Comparison of ENCODE assay signal across 21 cellular contexts in the genomic region with DNA sequence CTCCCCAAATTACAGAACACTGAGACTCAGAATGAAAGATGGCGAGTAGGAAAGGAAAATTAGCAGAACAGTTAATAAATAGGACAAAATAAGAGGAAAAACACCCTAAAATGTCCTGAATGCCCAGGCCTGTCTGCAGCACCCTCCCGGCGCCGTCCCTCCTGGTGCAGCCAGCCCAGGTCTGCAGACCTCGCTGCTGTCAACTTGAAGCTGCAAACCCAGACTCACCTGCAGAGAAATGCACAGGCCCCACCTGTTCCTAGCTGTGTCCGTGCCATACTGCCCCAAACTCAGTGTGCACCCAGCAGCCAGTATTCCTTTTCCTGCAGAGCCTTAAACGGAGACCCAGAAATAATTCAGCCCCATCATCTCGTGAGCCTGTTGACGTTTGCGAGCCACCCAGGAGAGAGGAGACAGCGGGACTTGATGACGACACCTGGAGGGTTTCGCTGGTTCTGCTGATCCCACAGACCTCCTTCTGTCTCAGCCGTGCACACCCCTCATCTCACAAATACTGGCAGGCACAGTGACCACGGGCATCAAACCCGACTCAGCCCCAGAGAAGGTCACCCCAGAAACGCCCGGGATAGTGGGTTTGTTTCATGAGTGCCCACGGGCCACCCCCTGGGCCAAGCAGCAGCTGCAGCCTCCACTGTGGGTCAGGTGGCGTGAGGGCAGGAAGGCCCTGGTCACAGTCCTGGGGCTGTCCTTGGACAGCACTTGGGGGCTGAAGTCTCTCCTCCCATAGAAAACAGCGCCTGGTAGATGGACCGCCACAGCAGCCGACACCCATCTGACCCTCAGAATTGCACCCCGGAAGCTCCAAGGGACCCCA.
DNase-seq lines count a peak whose midpoint lies in the region; ATAC-seq and TF ChIP-seq lines count a peak whose summit lies in the region.
"Had no signal": no experiment of that assay in that cellular context is flagged by ENCODE, and none has a peak within 500 bp of the region (broad histone marks: within the 10 kb centered on the region; RNA-seq: fewer than 3 reads in every experiment).

No MANE protein-coding gene starts in this region.

- no peak for ATAC-seq in GM18907 (IDR thresholded peaks at IDR 0.05; ENCODE audit: unreplicated experiment)

- intact Hi-C loops in colonic mucosa (cut with DNase I) (loop anchor here (10.0 kb wide), 1 partner anchor 55 kb away; no protein-coding TSS in a partner anchor), spleen (cut with DNase I; ENCODE audit: low total_unique reads) (no loop called here)

- DNase-seq in activated effector memory CD4-positive, alpha-beta T cell treated with anti-CD3 and anti-CD28 coated beads, Interleukin-2, amount 50 U/mL, for 16 hours, result peak; percentile 25
- no peak for DNase-seq in activated effector memory CD4-positive, alpha-beta T cell treated with Interleukin-2 at 50 U/mL for 16 hours
- DNase-seq in colonic mucosa, result peak; percentile 1
- peak; percentile 62 for DNase-seq in mesenteric fat pad (ENCODE audit: low spot score)
- peak; percentile 64 for DNase-seq in spleen
- no peak for DNase-seq in HK-2 (ENCODE audit: unreplicated experiment)
- DNase-seq in tibial nerve (ENCODE audit: low spot score in 2 of 2), result no peak
- DNase-seq: CD4-positive, CD25-positive, alpha-beta regulatory T cell; DMS153; HFFc6; IMR-90; KG1; MG63; NCI-H1694; NCI-H2029 treated with DMSO at 0.1 percent for 48 hours; NCI-H2227 treated with DMSO at 0.1 percent for 48 hours; NCI-H510A; SIG-M5 had no signal

- no peak for TF ChIP-seq EP300 in tibial nerve (IDR thresholded peaks at IDR 0.05)

- no peaks in the 10 kb centered on the region for H3K36me3 ChIP-seq in colonic mucosa
- H3K36me3 ChIP-seq in spleen, result no peaks in the 10 kb centered on the region
- no peaks in the 10 kb centered on the region for H3K36me3 ChIP-seq in tibial nerve
- H3K36me3 ChIP-seq: HAP-1, MG63 had no signal

- 86 to 90% (median 86%) methylated on average over 22 to 24 of the region's 24 CpGs for WGBS in spleen, 5 donors
- 89% methylated on average over 24 of the region's 24 CpGs for WGBS in tibial nerve, 2 donors

- no peaks in the 10 kb centered on the region for H3K27me3 ChIP-seq in colonic mucosa
- H3K27me3 ChIP-seq in spleen (replicated peaks in 1 of 7), result peaks cover 0 to 12% (median 0%) of the 10 kb centered on the region in 7 donors
- no peaks in the 10 kb centered on the region for H3K27me3 ChIP-seq in tibial nerve
- H3K27me3 ChIP-seq: MG63 had no signal

- TF ChIP-seq POLR2A in spleen (IDR thresholded peaks at IDR 0.05), result no peak
- TF ChIP-seq POLR2A in tibial nerve (IDR thresholded peaks at IDR 0.05), result no peak

- no peak overlapping the region for H3K4me3 ChIP-seq in colonic mucosa
- H3K4me3 ChIP-seq in spleen, result no peak overlapping the region
- no peak overlapping the region for H3K4me3 ChIP-seq in tibial nerve
- H3K4me3 ChIP-seq: HAP-1, MG63, SK-N-MC had no signal

- H3K4me1 ChIP-seq in colonic mucosa (no peaks in the 10 kb centered on the region), spleen (no peaks in the 10 kb centered on the region), tibial nerve (no peaks in the 10 kb centered on the region)
- H3K4me1 ChIP-seq: HAP-1 had no signal

- H3K9me3 ChIP-seq in colonic mucosa (no peaks in the 10 kb centered on the region), spleen (no peaks in the 10 kb centered on the region), tibial nerve (peaks cover 0 to 3% (median 0%) of the 10 kb centered on the region in 4 donors)
- H3K9me3 ChIP-seq: HAP-1, MG63 had no signal

- no peak for TF ChIP-seq CTCF in colonic mucosa (IDR thresholded peaks at IDR 0.05)
- no peak for TF ChIP-seq CTCF in spleen (IDR thresholded peaks at IDR 0.05 in 8 of 11, conservative IDR thresholded peaks at IDR 0.05 in 3 of 11)
- no peak for TF ChIP-seq CTCF in tibial nerve (IDR thresholded peaks at IDR 0.05)

- H3K27ac ChIP-seq in colonic mucosa, result no peak overlapping the region
- no peak overlapping the region for H3K27ac ChIP-seq in spleen
- H3K27ac ChIP-seq in tibial nerve, result no peak overlapping the region
- H3K27ac ChIP-seq: SK-N-MC had no signal

- H3K9ac ChIP-seq in colonic mucosa (ENCODE audit: low read depth in 2 of 2, low read length in 2 of 2), result no peak overlapping the region

Comparison
In these comparisons a context has a peak if more than half of its experiments do, and no peak if none do; other contexts are left out.
1. DNase-seq: peak in activated effector memory CD4-positive, alpha-beta T cell treated with anti-CD3 and anti-CD28 coated beads, Interleukin-2, amount 50 U/mL, for 16 hours (single experiment), colonic mucosa (single experiment), mesenteric fat pad (single experiment) and spleen (single experiment); none in activated effector memory CD4-positive, alpha-beta T cell treated with Interleukin-2 at 50 U/mL for 16 hours (single experiment), HK-2 (single experiment) and tibial nerve (0 of 2).